Comparison of ENCODE assay signal across 8 cellular contexts in the genomic region with DNA sequence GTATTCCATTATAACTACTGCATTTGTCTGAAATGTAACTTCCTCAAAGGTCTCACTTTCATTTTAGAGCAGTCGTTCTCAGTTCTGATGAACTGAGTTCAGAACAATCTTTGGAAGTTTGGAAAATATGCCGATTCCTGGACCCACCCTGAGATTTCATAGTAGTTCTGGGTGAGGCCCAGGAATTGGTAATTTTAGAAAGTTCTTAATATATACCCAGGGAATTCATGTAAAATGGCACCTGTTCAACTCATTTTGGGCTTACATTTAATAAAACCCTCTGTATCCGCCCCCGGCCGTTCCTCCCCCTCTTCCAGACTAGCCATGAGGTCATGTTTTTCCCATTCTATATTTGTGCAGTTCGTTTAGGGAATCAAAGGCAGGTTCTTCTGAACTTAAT. TPM values are rescaled to one million over a fixed set of nuclear protein-coding genes. Genes with fewer than 3 reads are reported as not detected.
DNase-seq lines count a peak whose midpoint lies in the region; ATAC-seq and TF ChIP-seq lines count a peak whose summit lies in the region.

No MANE protein-coding gene starts in this region.

- no peak for TF ChIP-seq CTCF in lung (IDR thresholded peaks at IDR 0.05; ENCODE audit: control extremely low read depth, extremely low read depth)

- H3K4me3 ChIP-seq in adipocyte (ENCODE audit: low read length) (peak overlapping the region; percentile 78), lung (no peak overlapping the region), urinary bladder (ENCODE audit: low read depth, low read length) (no peak overlapping the region)

- peaks cover 38% of the 10 kb centered on the region for H3K4me1 Mint-ChIP-seq in activated naive CD4-positive, alpha-beta T cell treated with anti-CD3 and anti-CD28 coated beads for 36 hours (ENCODE audit: low read depth)

- peak overlapping the region; percentile 89 for H3K9ac ChIP-seq in adipocyte (ENCODE audit: low read length)

- H3K4me3 Mint-ChIP-seq in activated naive CD4-positive, alpha-beta T cell treated with anti-CD3 and anti-CD28 coated beads for 36 hours: peak overlapping the region; percentile 25

- CTCF ChIA-PET in activated naive CD4-positive, alpha-beta T cell treated with anti-CD3 and anti-CD28 coated beads for 36 hours (lab: Charles Lee): interaction anchor here (1.0 to 5.7 kb wide), 3 partner anchors 113 to 119 kb away, joined by 3 to 147 read pairs (median 43); no protein-coding TSS in a partner anchor

- no peaks in the 10 kb centered on the region for H3K27me3 Mint-ChIP-seq in activated naive CD4-positive, alpha-beta T cell treated with anti-CD3 and anti-CD28 coated beads for 36 hours (ENCODE audit: low read depth)

- H3K27ac Mint-ChIP-seq in activated naive CD4-positive, alpha-beta T cell treated with anti-CD3 and anti-CD28 coated beads for 36 hours: peak overlapping the region; percentile 44

- H3K36me3 Mint-ChIP-seq in activated naive CD4-positive, alpha-beta T cell treated with anti-CD3 and anti-CD28 coated beads for 36 hours (ENCODE audit: low read depth): no peaks in the 10 kb centered on the region

- H3K4me1 ChIP-seq in adipocyte (ENCODE audit: control insufficient read depth, insufficient read depth, low read length) (peaks cover 73% of the 10 kb centered on the region), lung (ENCODE audit: control insufficient read depth in 2 of 2, insufficient read depth in 2 of 2, low read length in 2 of 2) (peaks cover 17 to 26% of the 10 kb centered on the region in 2 donors), urinary bladder (ENCODE audit: insufficient read depth) (no peaks in the 10 kb centered on the region)

- H3K9me3 Mint-ChIP-seq in activated naive CD4-positive, alpha-beta T cell treated with anti-CD3 and anti-CD28 coated beads for 36 hours: no peaks in the 10 kb centered on the region

- H3K36me3 ChIP-seq in adipocyte (ENCODE audit: control insufficient read depth, insufficient read depth, low read length, severe bottlenecking) (no peaks in the 10 kb centered on the region), lung (ENCODE audit: control insufficient read depth in 2 of 2, insufficient read depth in 2 of 2, low read length in 2 of 2) (no peaks in the 10 kb centered on the region), urinary bladder (ENCODE audit: insufficient read depth) (no peaks in the 10 kb centered on the region)

- DNase-seq in activated naive CD4-positive, alpha-beta T cell treated with anti-CD3 and anti-CD28 coated beads for 36 hours: no peak
- DNase-seq in activated naive CD4-positive, alpha-beta T cell (lab: John Stamatoyannopoulos, UW): no peak
- DNase-seq in adipocyte (ENCODE audit: low read depth) (peak; percentile 37), lung (ENCODE audit: low spot score) (no peak), NCI-H510A treated with DMSO at 0.1 percent for 48 hours (lab: John Stamatoyannopoulos, UW) (no peak), COR-L47 (lab: John Stamatoyannopoulos, UW) (no peak)

- H3K27ac ChIP-seq in lung (ENCODE audit: low read depth in 1 of 2, low read length in 1 of 2) (peak overlapping the region; percentile 64 to 90), urinary bladder (ENCODE audit: low read depth) (peak overlapping the region; percentile 72)

- 25 to 28% methylated on average over 6 of the region's 6 CpGs for WGBS in lung, 2 donors
- WGBS in urinary bladder: 51% methylated on average over 6 of the region's 6 CpGs

- intact Hi-C loops in activated naive CD4-positive, alpha-beta T cell treated with anti-CD3 and anti-CD28 coated beads for 36 hours (cut with micrococcal nuclease): no loop called here

- H3K9me3 ChIP-seq in adipocyte (ENCODE audit: control insufficient read depth, low read length) (no peaks in the 10 kb centered on the region), lung (ENCODE audit: control insufficient read depth in 2 of 2, insufficient read depth in 1 of 2, low read length in 1 of 2) (no peaks in the 10 kb centered on the region)

- no peaks in the 10 kb centered on the region for H3K27me3 ChIP-seq in adipocyte (replicated peaks; ENCODE audit: control insufficient read depth, insufficient read depth, low read length)
- no peaks in the 10 kb centered on the region for H3K27me3 ChIP-seq in lung (ENCODE audit: control insufficient read depth, insufficient read depth)

- ATAC-seq in lung (ENCODE audit: insufficient read depth, low FRiP score) (no peak), GM18519 (IDR thresholded peaks at IDR 0.05; ENCODE audit: low FRiP score, unreplicated experiment) (no peak)

RNA-seq across cellular contexts. Expression of a gene that starts 5.9 kb away (rescaled TPM):
- not detected for total RNA-seq in activated naive CD4-positive, alpha-beta T cell treated with anti-CD3 and anti-CD28 coated beads for 36 hours
- not detected for total RNA-seq in lung
- polyA plus RNA-seq in lung: not detected
- total RNA-seq in urinary bladder: 1.1 TPM
- not detected for polyA plus RNA-seq in urinary bladder

RNA-seq across cellular contexts. Expression of a gene that starts 53.3 kb away (rescaled TPM):
- 1 to 10 TPM; 7.4 to 7.7 TPM for total RNA-seq in activated naive CD4-positive, alpha-beta T cell treated with anti-CD3 and anti-CD28 coated beads for 36 hours
- 10 to 100 TPM in 1 of 2 donors, 1 to 10 TPM in 1; 9.0 to 10.4 TPM for total RNA-seq in lung
- 1 to 10 TPM; 1.4 to 3.6 TPM for polyA plus RNA-seq in lung
- 7.1 TPM for total RNA-seq in urinary bladder
- polyA plus RNA-seq in urinary bladder: 3.1 TPM
